In the genomic region with DNA sequence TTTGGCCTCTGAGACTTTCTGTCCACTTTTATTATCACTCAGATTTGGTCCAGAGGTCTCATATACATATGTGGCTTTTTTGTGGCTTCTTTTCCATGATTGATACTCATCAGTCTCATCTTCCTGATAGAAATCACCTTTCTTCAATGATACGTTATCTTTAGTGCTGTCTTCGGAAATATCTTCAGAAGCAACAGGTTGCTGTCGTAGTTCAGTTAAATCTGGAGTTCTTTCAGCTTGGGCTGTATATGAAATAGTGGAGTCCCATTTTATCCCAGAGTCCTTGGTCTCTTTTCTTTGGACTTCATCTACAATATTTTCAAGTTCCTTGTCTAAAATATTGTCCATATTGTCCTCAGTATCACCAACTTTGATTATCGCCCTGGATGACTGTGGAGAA, we compare ENCODE assay signal across 32 cellular contexts. TPM values are rescaled to one million over a fixed set of nuclear protein-coding genes. Genes with fewer than 3 reads are reported as not detected.
"Had no signal": no experiment of that assay in that cellular context is flagged by ENCODE, and none has a peak within 500 bp of the region (broad histone marks: within the 10 kb centered on the region; RNA-seq: fewer than 3 reads in every experiment).

No MANE protein-coding gene starts in this region.

- FAIRE-seq: colon, endothelial cell of umbilical vein, islet of Langerhans, keratinocyte had no signal

- H3K27me3 ChIP-seq: dorsolateral prefrontal cortex, esophagus muscularis mucosa, gastrocnemius medialis, heart right ventricle, left lung had no signal

- ATAC-seq: gastrocnemius medialis; heart right ventricle; left cardiac atrium; left lung; left ventricle myocardium superior; lower lobe of right lung; mucosa of descending colon; naive thymus-derived CD4-positive, alpha-beta T cell had no signal

- H3K36me3 ChIP-seq: esophagus muscularis mucosa, gastrocnemius medialis, heart right ventricle, left lung, lower lobe of right lung had no signal

- H3K4me1 ChIP-seq: gastrocnemius medialis had no signal

- H3K4me1 Mint-ChIP-seq: mesothelial cell of epicardium; naive thymus-derived CD4-positive, alpha-beta T cell had no signal

- DNase-seq: dermis blood vessel endothelial cell; dorsolateral prefrontal cortex; effector CD4-positive, alpha-beta T cell; effector memory CD4-positive, alpha-beta T cell; foreskin fibroblast; foreskin melanocyte; gastrocnemius medialis; glutamatergic neuron; head of caudate nucleus; heart right ventricle; hippocampal formation; left cardiac atrium; left lung; left ventricle myocardium superior; lower lobe of right lung; mesenchymal stem cell; mucosa of descending colon; naive thymus-derived CD4-positive, alpha-beta T cell had no signal

- H3K36me3 Mint-ChIP-seq: mesothelial cell of epicardium; naive thymus-derived CD4-positive, alpha-beta T cell had no signal

- H3K4me3 ChIP-seq: coronary artery, dorsolateral prefrontal cortex, esophagus muscularis mucosa, gastrocnemius medialis, heart right ventricle, left lung, lower lobe of right lung, mucosa of descending colon had no signal

- H3K27ac Mint-ChIP-seq: mesothelial cell of epicardium; naive thymus-derived CD4-positive, alpha-beta T cell had no signal

- H3K4me3 Mint-ChIP-seq: mesothelial cell of epicardium; naive thymus-derived CD4-positive, alpha-beta T cell had no signal

- H3K27ac ChIP-seq: coronary artery, dorsolateral prefrontal cortex, esophagus muscularis mucosa, lower lobe of right lung had no signal

- H3K9me3 Mint-ChIP-seq: mesothelial cell of epicardium; naive thymus-derived CD4-positive, alpha-beta T cell had no signal

- H3K9me3 ChIP-seq: esophagus muscularis mucosa, gastrocnemius medialis, heart right ventricle, left lung, lower lobe of right lung, mucosa of descending colon had no signal

RNA-seq across cellular contexts. Expression of a gene that starts 41.0 kb away (rescaled TPM):
- total RNA-seq: dermis blood vessel endothelial cell; dorsolateral prefrontal cortex; endothelial cell of umbilical vein; epithelial cell of proximal tubule; esophagus muscularis mucosa; gastrocnemius medialis; glomerular endothelial cell; heart right ventricle; kidney epithelial cell; left cardiac atrium; left lung; left ventricle myocardium superior; lower leg skin; lower lobe of right lung; lung microvascular endothelial cell; mesenteric fat pad; mesothelial cell of epicardium; mucosa of descending colon; myocyte; naive thymus-derived CD4-positive, alpha-beta T cell had no signal
- polyA plus RNA-seq: endothelial cell of umbilical vein, heart right ventricle, keratinocyte had no signal
